8 cellular contexts compared by ENCODE assay signal in genomic region chr14:77800814-77801213, GRCh38. TPM values are rescaled to one million over a fixed set of nuclear protein-coding genes. Genes with fewer than 3 reads are reported as not detected.
A peak's percentile ranks its signal among the peaks of the same experiment; 100 is the strongest.
DNase-seq lines count a peak whose midpoint lies in the region; ATAC-seq and TF ChIP-seq lines count a peak whose summit lies in the region.

No MANE protein-coding gene starts in this region.

- no peaks in the 10 kb centered on the region for H3K9me3 Mint-ChIP-seq in WTC11

- H3K27me3 ChIP-seq in HCT116 (ENCODE audit: insufficient read depth, low read length) (no peaks in the 10 kb centered on the region), gastroesophageal sphincter (peaks cover 6% of the 10 kb centered on the region)

- H3K4me1 Mint-ChIP-seq in WTC11 = peaks cover 14% of the 10 kb centered on the region

- peak overlapping the region; percentile 81 for H3K4me3 Mint-ChIP-seq in WTC11

- H3K27ac Mint-ChIP-seq in WTC11 = no peak overlapping the region

- peak overlapping the region; percentile 93 for H3K4me2 ChIP-seq in HCT116 (ENCODE audit: low read length)

- TF ChIP-seq POLR2A in HCT116 (IDR thresholded peaks at IDR 0.05; ENCODE audit: borderline replicate concordance, extremely low read depth, insufficient read depth, insufficient read length) (no peak), gastroesophageal sphincter (IDR thresholded peaks at IDR 0.05) (no peak)

- no peaks in the 10 kb centered on the region for H3K27me3 Mint-ChIP-seq in WTC11 (ENCODE audit: low read depth)

- no peak for TF ChIP-seq RAD21 in HCT116 (IDR thresholded peaks at IDR 0.05; ENCODE audit: low read depth)

- TF ChIP-seq CTCF in HCT116 (IDR thresholded peaks at IDR 0.05 in 2 of 3, conservative IDR thresholded peaks at IDR 0.05 in 1 of 3; ENCODE audit: borderline replicate concordance in 1 of 3, insufficient read depth in 1 of 3, low read depth in 2 of 3, low read length in 2 of 3) = no peak
- no peak for TF ChIP-seq CTCF in WTC11 (IDR thresholded peaks at IDR 0.05)
- TF ChIP-seq CTCF in gastroesophageal sphincter (IDR thresholded peaks at IDR 0.05) = no peak

- peaks cover 8 to 26% of the 10 kb centered on the region in 2 experiments for H3K4me1 ChIP-seq in HCT116 (ENCODE audit: control insufficient read depth in 1 of 2, insufficient read depth in 2 of 2, low read length in 2 of 2)
- H3K4me1 ChIP-seq in gastroesophageal sphincter = peaks cover 0 to 14% (median 3%) of the 10 kb centered on the region in 3 donors

- no peak for DNase-seq in HCT116 (ENCODE audit: low read depth, low spot score)
- DNase-seq in WTC11 (ENCODE audit: low spot score) = no peak
- DNase-seq in HuH-7.5 (ENCODE audit: low spot score) = no peak
- DNase-seq in ACHN = no peak
- DNase-seq in amygdala (lab: John Stamatoyannopoulos, UW) = no peak
- no peak for DNase-seq in hypothalamus (lab: John Stamatoyannopoulos, UW)

- POLR2A ChIA-PET in HCT116 (lab: Charles Lee) = interaction anchor here (0.6 to 1.0 kb wide), 2 partner anchors 10 to 27 kb away, joined by 3 to 4 read pairs; no protein-coding TSS in a partner anchor
- POLR2A ChIA-PET in WTC11 (lab: Charles Lee) = no interaction called here

- H3K36me3 Mint-ChIP-seq in WTC11 = no peaks in the 10 kb centered on the region

- H3K36me3 ChIP-seq in HCT116 (ENCODE audit: control insufficient read depth in 1 of 2, insufficient read depth in 2 of 2, low read length in 2 of 2) = no peaks in the 10 kb centered on the region
- H3K36me3 ChIP-seq in gastroesophageal sphincter = no peaks in the 10 kb centered on the region

- intact Hi-C loops in HCT116 (cut with micrococcal nuclease) = loop anchor here (2.0 to 5.0 kb wide), 2 partner anchors 40 to 144 kb away; partner anchors contain the start of gene SNW1

- RAD21 ChIA-PET in HCT116 (lab: Charles Lee; ENCODE audit: low non-redundant PET in 1 of 2, low total read pairs in 2 of 2, uncharacterized antibody in 2 of 2, unreplicated experiment in 2 of 2) = no interaction called here

- peak overlapping the region; percentile 70 to 71 for H3K4me3 ChIP-seq in HCT116 (replicated peaks in 1 of 2; ENCODE audit: low read depth in 1 of 2, low read length in 2 of 2)
- H3K4me3 ChIP-seq in gastroesophageal sphincter = peak overlapping the region in 1 of 2 donors; percentile 94
- peak overlapping the region in 6 of 7 experiments; percentile 64 to 92 (median 76) for H3K4me3 ChIP-seq in skin epidermis

- H3K9ac ChIP-seq in HCT116 (ENCODE audit: low read length) = peak overlapping the region; percentile 75

- CTCF ChIA-PET in HCT116 (lab: Charles Lee) = interaction anchor here (1.4 kb wide), 1 partner anchor 39 kb away, joined by 3 read pairs; no protein-coding TSS in a partner anchor
- CTCF ChIA-PET in WTC11 (lab: Charles Lee) = interaction anchor here (1.1 to 1.5 kb wide), 4 partner anchors 9 to 40 kb away, joined by 3 to 13 read pairs (median 7); partner anchors contain the start of gene SNW1

- H2AFZ ChIP-seq in HCT116 (ENCODE audit: low read depth, low read length, poor library complexity, severe bottlenecking) = no peak overlapping the region

- BruUV-seq in HCT116 (replicated peaks; lab: Mats Ljungman, UMichigan) = TSS peak; percentile 62

- ATAC-seq in HCT116 (no peak), WTC11 (no peak), gastroesophageal sphincter (no peak)

- in situ Hi-C loops in ACHN (cut with HindIII; ENCODE audit: low pct_ligation_motif_present, low pct_unique_long_range_greater_than_20kb, low sequenced_read_pairs) = no loop called here

- H3K27ac ChIP-seq in HCT116 (ENCODE audit: low read depth, low read length) (peak overlapping the region; percentile 79), gastroesophageal sphincter (peak overlapping the region in 3 of 4 donors; percentile 90 to 93 (median 90)), skin epidermis (peak overlapping the region in 18 of 21 experiments; percentile 67 to 95 (median 88))

- no peaks in the 10 kb centered on the region for H3K79me2 ChIP-seq in HCT116 (ENCODE audit: insufficient read depth, low read length)

- no peaks in the 10 kb centered on the region for H3K9me2 ChIP-seq in HCT116 (ENCODE audit: insufficient read depth)

- H3K9me3 ChIP-seq in HCT116 (ENCODE audit: control insufficient read depth in 1 of 2, insufficient read depth in 1 of 2, low read depth in 1 of 2, low read length in 2 of 2) = no peaks in the 10 kb centered on the region
- H3K9me3 ChIP-seq in gastroesophageal sphincter = no peaks in the 10 kb centered on the region

- TF ChIP-seq EP300 in gastroesophageal sphincter (IDR thresholded peaks at IDR 0.05) = no peak

- H4K20me1 ChIP-seq in HCT116 (ENCODE audit: insufficient read depth) = no peaks in the 10 kb centered on the region

- 67 to 100% methylated on average over 1 of the region's 1 CpG for whole genome bisulfite sequencing in gastroesophageal sphincter (ENCODE audit: low coverage in 1 of 2), 2 donors

TF ChIP-seq in HCT116, 20 proteins besides CTCF, POLR2A, EP300 and RAD21:
- TF ChIP-seq ATF3 (IDR thresholded peaks at IDR 0.05) (no peak), SRF (IDR thresholded peaks at IDR 0.05; ENCODE audit: low read depth) (no peak), TCF7L2 (IDR thresholded peaks at IDR 0.05; ENCODE audit: borderline replicate concordance, extremely low read depth, insufficient read depth, insufficient read length) (no peak), SIN3A (IDR thresholded peaks at IDR 0.05; ENCODE audit: low read depth) (no peak), ZFX (IDR thresholded peaks at IDR 0.05) (no peak), EGR1 (IDR thresholded peaks at IDR 0.05; ENCODE audit: low read depth) (no peak), CBX3 (IDR thresholded peaks at IDR 0.05; ENCODE audit: low read depth) (no peak), JUND (IDR thresholded peaks at IDR 0.05) (no peak), POLR2AphosphoS5 (IDR thresholded peaks at IDR 0.05; ENCODE audit: low read depth, low read length) (no peak), EZH2phosphoT487 (IDR thresholded peaks at IDR 0.05; ENCODE audit: borderline replicate concordance) (no peak), ZNF274 (IDR thresholded peaks at IDR 0.05; ENCODE audit: low read depth, low read length) (no peak)

TF ChIP-seq in WTC11, 78 proteins besides CTCF, POLR2A, EP300 and RAD21 (continues in another document):
- TF ChIP-seq NR2C2 (CRISPR knock-in tag; IDR thresholded peaks at IDR 0.05) = no peak
- TF ChIP-seq ZNF121 (CRISPR knock-in tag; IDR thresholded peaks at IDR 0.05) = no peak
- TF ChIP-seq ZNF317 (CRISPR knock-in tag; IDR thresholded peaks at IDR 0.05; ENCODE audit: borderline replicate concordance, low read depth) = no peak
- no peak for TF ChIP-seq STAT6 (CRISPR knock-in tag; conservative IDR thresholded peaks at IDR 0.05; ENCODE audit: low read depth)
- no peak for TF ChIP-seq ETV6 (CRISPR knock-in tag; IDR thresholded peaks at IDR 0.05)
- TF ChIP-seq ERG (CRISPR knock-in tag; IDR thresholded peaks at IDR 0.05) = no peak
- no peak for TF ChIP-seq ZNF232 (CRISPR knock-in tag; IDR thresholded peaks at IDR 0.05)
- no peak for TF ChIP-seq CDX4 (CRISPR knock-in tag; IDR thresholded peaks at IDR 0.05; ENCODE audit: borderline replicate concordance)
- TF ChIP-seq FOXK1 (CRISPR knock-in tag; IDR thresholded peaks at IDR 0.05) = no peak

RNA-seq across cellular contexts. Expression of gene ADCK1, which starts 0.9 kb away (rescaled TPM):
- total RNA-seq in HCT116 (2021; ENCODE audit: unreplicated experiment) (6.0 TPM), WTC11 (2021) (11.4 to 12.8 TPM (median 12.0 TPM) in 3 replicates), gastroesophageal sphincter (10 to 100 TPM in 1 of 4 donors, 1 to 10 TPM in 3; 3.8 to 11.1 (median 6.8) TPM)
- polyA plus RNA-seq in HCT116 (2012) = 5.2 and 5.5 TPM in 2 replicates

RNA-seq across cellular contexts. Expression of gene SNW1, which starts 39.9 kb away (rescaled TPM):
- total RNA-seq in HCT116 (2021; ENCODE audit: unreplicated experiment) = 102 TPM
- polyA plus RNA-seq in HCT116 (2012) = 29.3 and 42.4 TPM in 2 replicates
- 81.4 to 92.1 TPM (median 83.8 TPM) in 3 replicates for total RNA-seq in WTC11 (2021)
- total RNA-seq in gastroesophageal sphincter = 10 to 100 TPM; 43.7 to 70.5 (median 49.4) TPM
